In the genomic region with DNA sequence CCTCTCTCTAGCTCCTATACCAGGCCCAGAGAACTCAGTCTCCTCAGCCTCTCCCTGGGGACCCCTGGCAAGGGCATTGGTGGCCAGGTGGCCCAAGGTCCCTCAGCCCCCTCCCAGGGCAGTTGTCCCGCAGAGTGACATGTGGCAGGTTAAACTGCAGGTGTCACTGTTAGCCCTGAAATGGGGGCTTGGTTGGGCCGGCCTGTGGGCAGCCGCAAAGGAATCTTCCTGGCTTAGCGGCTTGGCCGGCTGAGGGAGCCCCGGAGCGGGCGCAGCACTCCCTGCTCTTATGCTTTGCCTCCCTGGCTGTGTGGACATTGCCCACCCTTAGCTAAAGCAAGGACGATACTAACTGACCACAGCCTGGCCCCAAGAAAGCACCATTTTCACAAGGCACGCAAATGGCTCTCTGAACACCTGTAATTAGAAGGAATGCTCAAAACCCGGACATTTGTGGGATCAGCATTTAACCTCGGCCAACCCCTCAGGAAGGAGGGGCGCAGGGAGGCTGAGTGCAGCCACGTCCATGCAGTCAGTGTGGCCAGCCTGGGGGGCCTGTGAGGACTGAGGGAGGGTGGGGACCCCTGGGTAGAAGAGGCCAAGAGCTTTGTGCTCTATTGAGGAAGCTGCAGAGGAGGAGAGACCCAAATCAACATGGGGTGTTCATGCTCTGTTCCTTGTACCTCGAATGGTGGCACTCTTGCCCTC, we compare ENCODE assay signal across 9 cellular contexts.
DNase-seq lines count a peak whose midpoint lies in the region; ATAC-seq, FAIRE-seq and TF ChIP-seq lines count a peak whose summit lies in the region.
"Had no signal": no experiment of that assay in that cellular context is flagged by ENCODE, and none has a peak within 500 bp of the region (broad histone marks: within the 10 kb centered on the region; RNA-seq: fewer than 3 reads in every experiment).

No MANE protein-coding gene starts in this region.

- intact Hi-C loops in naive thymus-derived CD4-positive, alpha-beta T cell (cut with micrococcal nuclease) = loop anchor here in 1 of 2 donors (5.0 kb wide), 1 partner anchor 158 kb away; no protein-coding TSS in a partner anchor

- H3K27me3 ChIP-seq in naive thymus-derived CD4-positive, alpha-beta T cell (ENCODE audit: control insufficient read depth in 2 of 2, insufficient read depth in 2 of 2, low read length in 2 of 2) = peaks cover 0 to 6% of the 10 kb centered on the region in 2 donors

- no peaks in the 10 kb centered on the region for H3K36me3 Mint-ChIP-seq in naive thymus-derived CD4-positive, alpha-beta T cell
- H3K36me3 Mint-ChIP-seq: T-cell had no signal

- H3K4me3 ChIP-seq in naive thymus-derived CD4-positive, alpha-beta T cell (ENCODE audit: low read length) = no peak overlapping the region

- H3K4me1 Mint-ChIP-seq in naive thymus-derived CD4-positive, alpha-beta T cell = peaks cover 0 to 6% (median 0%) of the 10 kb centered on the region in 7 donors

- DNase-seq in DMS 273 treated with DMSO at 0.1 percent for 48 hours (lab: John Stamatoyannopoulos, UW) (peak; percentile 11), HTR-8/SVneo (ENCODE audit: insufficient read length, low spot score) (peak; percentile 75), RWPE1 (ENCODE audit: low spot score) (peak; percentile 27), dermis blood vessel endothelial cell (peak; percentile 56), NK-92 (lab: John Stamatoyannopoulos, UW; ENCODE audit: unreplicated experiment) (no peak)
- DNase-seq in naive thymus-derived CD4-positive, alpha-beta T cell = peak in 4 of 9 donors; percentile 6 to 24 (median 14)

- peak; percentile 41 for TF ChIP-seq CTCF in RWPE1 (conservative IDR thresholded peaks at IDR 0.05; ENCODE audit: low read depth)

- H3K36me3 ChIP-seq in naive thymus-derived CD4-positive, alpha-beta T cell (ENCODE audit: control insufficient read depth in 2 of 3, insufficient read depth in 3 of 3, low read length in 3 of 3) = no peaks in the 10 kb centered on the region

- H3K9me3 Mint-ChIP-seq in naive thymus-derived CD4-positive, alpha-beta T cell = no peaks in the 10 kb centered on the region
- H3K9me3 Mint-ChIP-seq: T-cell had no signal

- H3K4me1 ChIP-seq in naive thymus-derived CD4-positive, alpha-beta T cell (ENCODE audit: control insufficient read depth in 2 of 2, insufficient read depth in 2 of 2, low read length in 2 of 2) = no peaks in the 10 kb centered on the region

- POLR2A ChIA-PET in RWPE1 (lab: Yijun Ruan, JAX; ENCODE audit: low non-redundant PET) = no interaction called here
- POLR2A ChIA-PET in naive thymus-derived CD4-positive, alpha-beta T cell (lab: Charles Lee) = no interaction called here

- no peaks in the 10 kb centered on the region for H3K9me3 ChIP-seq in naive thymus-derived CD4-positive, alpha-beta T cell (ENCODE audit: control insufficient read depth in 2 of 3, low read length in 3 of 3)

- peak; percentile 69 for FAIRE-seq in HTR-8/SVneo (lab: Jason Lieb, UNC)

- H3K27ac Mint-ChIP-seq in naive thymus-derived CD4-positive, alpha-beta T cell = no peak overlapping the region
- H3K27ac Mint-ChIP-seq: T-cell had no signal

- CTCF ChIA-PET in RWPE1 (lab: Yijun Ruan, JAX) = interaction anchor here (1.3 kb wide), 1 partner anchor 157 kb away, joined by 10 read pairs; no protein-coding TSS in a partner anchor
- CTCF ChIA-PET in naive thymus-derived CD4-positive, alpha-beta T cell (lab: Charles Lee) = no interaction called here

- peaks cover 8 to 33% (median 27%) of the 10 kb centered on the region in 5 donors for H3K27me3 Mint-ChIP-seq in naive thymus-derived CD4-positive, alpha-beta T cell

- peak; percentile 48 for ATAC-seq in GM19372 (IDR thresholded peaks at IDR 0.05; ENCODE audit: low read depth, unreplicated experiment)
- ATAC-seq in naive thymus-derived CD4-positive, alpha-beta T cell = peak; percentile 54
- no peak for ATAC-seq in HG03135 (IDR thresholded peaks at IDR 0.05; ENCODE audit: unreplicated experiment)

- H3K27ac ChIP-seq in RWPE1 = no peak overlapping the region
- no peak overlapping the region for H3K27ac ChIP-seq in naive thymus-derived CD4-positive, alpha-beta T cell (ENCODE audit: low read depth, low read length)

- H3K4me3 Mint-ChIP-seq in naive thymus-derived CD4-positive, alpha-beta T cell = no peak overlapping the region
- H3K4me3 Mint-ChIP-seq: T-cell had no signal
